In the genomic region with DNA sequence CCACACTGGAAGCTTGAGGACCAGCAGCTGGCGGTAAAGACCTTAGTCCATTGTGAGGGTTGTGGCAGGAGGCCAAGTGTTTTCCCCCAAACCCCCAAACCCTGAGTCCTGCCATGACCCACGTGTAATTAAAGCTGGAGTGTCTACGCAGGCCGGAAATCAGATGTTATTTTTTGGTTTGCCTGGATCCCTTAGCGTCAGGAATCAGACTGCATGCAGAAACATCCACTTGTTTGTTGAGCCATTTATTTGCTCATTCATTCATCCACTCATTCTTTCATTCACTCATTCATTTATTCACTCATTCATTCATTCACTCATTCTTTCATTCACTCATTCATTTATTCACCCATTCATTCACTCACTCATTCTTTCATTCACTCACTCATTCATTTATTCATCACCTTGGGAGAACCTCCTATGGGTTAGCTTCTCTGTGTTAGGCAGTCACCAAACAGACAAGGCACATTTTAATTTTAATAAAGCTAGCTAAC, we compare ENCODE assay signal across 8 cellular contexts.
DNase-seq lines count a peak whose midpoint lies in the region; ATAC-seq and TF ChIP-seq lines count a peak whose summit lies in the region.

No MANE protein-coding gene starts in this region.

- no peaks in the 10 kb centered on the region for H3K27me3 ChIP-seq in transverse colon

- peak overlapping the region in 6 of 21 experiments; percentile 32 to 70 (median 58) for H3K27ac ChIP-seq in skin epidermis
- no peak overlapping the region for H3K27ac ChIP-seq in transverse colon

- DNase-seq in activated CD4-positive, alpha-beta T cell treated with anti-CD3 and anti-CD28 coated beads, Interleukin-2, amount 10 ng/mL, durations not matched to agents 24 days and 14 days = no peak
- DNase-seq in activated CD4-positive, alpha-beta T cell treated with anti-CD3 and anti-CD28 coated beads, Interleukin-2, amount 50 U/mL, for 1 hour = no peak
- no peak for DNase-seq in central memory CD8-positive, alpha-beta T cell (ENCODE audit: low spot score in 2 of 2)
- DNase-seq in GM03348 (ENCODE audit: low spot score) (no peak), transverse colon (no peak)

- no peak for TF ChIP-seq POLR2A in transverse colon (IDR thresholded peaks at IDR 0.05)

- in situ Hi-C loops in transverse colon (cut with MboI; ENCODE audit: low pct_ligation_motif_present in 1 of 4, low pct_unique_long_range_greater_than_20kb in 1 of 4, low sequenced_read_pairs in 3 of 4) = no loop called here

- H3K36me3 Mint-ChIP-seq in activated CD4-positive, alpha-beta T cell treated with anti-CD3 and anti-CD28 coated beads, Interleukin-2, amount 10 ng/mL, durations not matched to agents 24 days and 14 days (ENCODE audit: low read depth) = no peaks in the 10 kb centered on the region
- peaks cover 2% of the 10 kb centered on the region for H3K36me3 Mint-ChIP-seq in central memory CD8-positive, alpha-beta T cell (ENCODE audit: insufficient read depth)

- intact Hi-C loops in activated CD4-positive, alpha-beta T cell treated with anti-CD3 and anti-CD28 coated beads, Interleukin-2, amount 10 ng/mL, durations not matched to agents 24 days and 14 days (cut with micrococcal nuclease) = loop anchor here (1.0 kb wide), 2 partner anchors 18 to 29 kb away; no protein-coding TSS in a partner anchor
- intact Hi-C loops in transverse colon (cut with DNase I; ENCODE audit: low total_unique reads) = no loop called here

- peaks cover 43% of the 10 kb centered on the region for H3K4me1 Mint-ChIP-seq in activated CD4-positive, alpha-beta T cell treated with anti-CD3 and anti-CD28 coated beads, Interleukin-2, amount 10 ng/mL, durations not matched to agents 24 days and 14 days
- H3K4me1 Mint-ChIP-seq in central memory CD8-positive, alpha-beta T cell = peaks cover 36% of the 10 kb centered on the region

- H3K4me1 ChIP-seq in transverse colon = peaks cover 0 to 4% (median 2%) of the 10 kb centered on the region in 4 donors

- H3K9me3 ChIP-seq in transverse colon = no peaks in the 10 kb centered on the region

- peak overlapping the region; percentile 35 for H3K4me3 Mint-ChIP-seq in activated CD4-positive, alpha-beta T cell treated with anti-CD3 and anti-CD28 coated beads, Interleukin-2, amount 10 ng/mL, durations not matched to agents 24 days and 14 days
- peak overlapping the region; percentile 65 for H3K4me3 Mint-ChIP-seq in central memory CD8-positive, alpha-beta T cell

- peak overlapping the region; percentile 56 for H3K27ac Mint-ChIP-seq in activated CD4-positive, alpha-beta T cell treated with anti-CD3 and anti-CD28 coated beads, Interleukin-2, amount 10 ng/mL, durations not matched to agents 24 days and 14 days
- peak overlapping the region; percentile 71 for H3K27ac Mint-ChIP-seq in central memory CD8-positive, alpha-beta T cell (ENCODE audit: low read depth)

- H3K9me3 Mint-ChIP-seq in activated CD4-positive, alpha-beta T cell treated with anti-CD3 and anti-CD28 coated beads, Interleukin-2, amount 10 ng/mL, durations not matched to agents 24 days and 14 days = peaks cover 12% of the 10 kb centered on the region
- no peaks in the 10 kb centered on the region for H3K9me3 Mint-ChIP-seq in central memory CD8-positive, alpha-beta T cell

- H3K27me3 Mint-ChIP-seq in activated CD4-positive, alpha-beta T cell treated with anti-CD3 and anti-CD28 coated beads, Interleukin-2, amount 10 ng/mL, durations not matched to agents 24 days and 14 days = peaks cover 4% of the 10 kb centered on the region
- H3K27me3 Mint-ChIP-seq in central memory CD8-positive, alpha-beta T cell = no peaks in the 10 kb centered on the region

- ATAC-seq in HG03066 (IDR thresholded peaks at IDR 0.05; ENCODE audit: low read depth, unreplicated experiment) = peak; percentile 9
- no peak for ATAC-seq in central memory CD8-positive, alpha-beta T cell (replicated peaks; ENCODE audit: extremely low read depth, poor library complexity, severe bottlenecking)
- no peak for ATAC-seq in GM18520 (IDR thresholded peaks at IDR 0.05; ENCODE audit: unreplicated experiment)

- no peaks in the 10 kb centered on the region for H3K36me3 ChIP-seq in transverse colon

- TF ChIP-seq CTCF in transverse colon (IDR thresholded peaks at IDR 0.05) = no peak

- WGBS in transverse colon (ENCODE audit: low coverage in 1 of 2), 2 donors = 23 to 50% methylated on average over 1 to 4 of the region's 5 CpGs

- TF ChIP-seq EP300 in transverse colon (IDR thresholded peaks at IDR 0.05; ENCODE audit: low read depth) = no peak

- H3K4me3 ChIP-seq in skin epidermis = peak overlapping the region in 4 of 7 experiments; percentile 0 to 30 (median 14)
- peak overlapping the region in 1 of 4 donors; percentile 20 for H3K4me3 ChIP-seq in transverse colon
